1 cellular context compared by ENCODE assay signal in genomic region chr17:81057079-81057730, GRCh38.
TF ChIP-seq lines count a peak whose summit lies in the region.

No MANE protein-coding gene starts in this region.

TF ChIP-seq in H1, 55 proteins besides CTCF, POLR2A, EP300 and RAD21 (continued from another document):
- TF ChIP-seq GABPA (IDR thresholded peaks at IDR 0.05; ENCODE audit: borderline replicate concordance, insufficient read depth, low read length) (no peak), JUND (IDR thresholded peaks at IDR 0.05; ENCODE audit: low read length) (no peak), ASH2L (IDR thresholded peaks at IDR 0.05; ENCODE audit: low read length) (no peak), TCF12 (IDR thresholded peaks at IDR 0.05; ENCODE audit: low read depth, low read length) (no peak), EGR1 (IDR thresholded peaks at IDR 0.05; ENCODE audit: borderline replicate concordance, low read depth, low read length) (no peak), NANOG (IDR thresholded peaks at IDR 0.05; ENCODE audit: insufficient read depth, low read depth, low read length, poor library complexity, severe bottlenecking) (no peak), CHD1 (IDR thresholded peaks at IDR 0.05; ENCODE audit: low read depth, low read length) (no peak)
